2 cellular contexts compared by ENCODE assay signal in the genomic region with DNA sequence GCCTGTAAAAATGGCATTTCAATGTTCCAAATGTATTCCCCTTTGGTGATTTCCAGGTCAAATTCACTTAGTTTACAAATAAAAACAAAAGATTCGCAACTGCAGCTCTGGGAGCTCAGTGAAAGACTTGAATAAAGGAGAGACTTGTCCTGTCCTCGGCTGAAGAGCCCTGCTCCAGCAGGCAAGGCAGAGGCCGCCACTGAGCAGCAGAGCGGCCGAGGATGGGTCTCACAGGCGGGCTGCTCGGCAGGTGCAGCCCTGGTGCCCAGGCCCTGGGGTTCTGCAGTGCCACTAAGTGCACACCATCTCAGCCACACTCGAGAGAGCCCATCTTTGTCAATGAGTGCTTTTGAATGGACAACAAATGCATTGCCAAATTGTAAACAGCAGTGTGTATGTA.
TF ChIP-seq lines count a peak whose summit lies in the region.

No MANE protein-coding gene starts in this region.

TF ChIP-seq in GM23338, 12 proteins besides CTCF, POLR2A, EP300 and RAD21 (continued from another document):
- TF ChIP-seq, protein P1, sequence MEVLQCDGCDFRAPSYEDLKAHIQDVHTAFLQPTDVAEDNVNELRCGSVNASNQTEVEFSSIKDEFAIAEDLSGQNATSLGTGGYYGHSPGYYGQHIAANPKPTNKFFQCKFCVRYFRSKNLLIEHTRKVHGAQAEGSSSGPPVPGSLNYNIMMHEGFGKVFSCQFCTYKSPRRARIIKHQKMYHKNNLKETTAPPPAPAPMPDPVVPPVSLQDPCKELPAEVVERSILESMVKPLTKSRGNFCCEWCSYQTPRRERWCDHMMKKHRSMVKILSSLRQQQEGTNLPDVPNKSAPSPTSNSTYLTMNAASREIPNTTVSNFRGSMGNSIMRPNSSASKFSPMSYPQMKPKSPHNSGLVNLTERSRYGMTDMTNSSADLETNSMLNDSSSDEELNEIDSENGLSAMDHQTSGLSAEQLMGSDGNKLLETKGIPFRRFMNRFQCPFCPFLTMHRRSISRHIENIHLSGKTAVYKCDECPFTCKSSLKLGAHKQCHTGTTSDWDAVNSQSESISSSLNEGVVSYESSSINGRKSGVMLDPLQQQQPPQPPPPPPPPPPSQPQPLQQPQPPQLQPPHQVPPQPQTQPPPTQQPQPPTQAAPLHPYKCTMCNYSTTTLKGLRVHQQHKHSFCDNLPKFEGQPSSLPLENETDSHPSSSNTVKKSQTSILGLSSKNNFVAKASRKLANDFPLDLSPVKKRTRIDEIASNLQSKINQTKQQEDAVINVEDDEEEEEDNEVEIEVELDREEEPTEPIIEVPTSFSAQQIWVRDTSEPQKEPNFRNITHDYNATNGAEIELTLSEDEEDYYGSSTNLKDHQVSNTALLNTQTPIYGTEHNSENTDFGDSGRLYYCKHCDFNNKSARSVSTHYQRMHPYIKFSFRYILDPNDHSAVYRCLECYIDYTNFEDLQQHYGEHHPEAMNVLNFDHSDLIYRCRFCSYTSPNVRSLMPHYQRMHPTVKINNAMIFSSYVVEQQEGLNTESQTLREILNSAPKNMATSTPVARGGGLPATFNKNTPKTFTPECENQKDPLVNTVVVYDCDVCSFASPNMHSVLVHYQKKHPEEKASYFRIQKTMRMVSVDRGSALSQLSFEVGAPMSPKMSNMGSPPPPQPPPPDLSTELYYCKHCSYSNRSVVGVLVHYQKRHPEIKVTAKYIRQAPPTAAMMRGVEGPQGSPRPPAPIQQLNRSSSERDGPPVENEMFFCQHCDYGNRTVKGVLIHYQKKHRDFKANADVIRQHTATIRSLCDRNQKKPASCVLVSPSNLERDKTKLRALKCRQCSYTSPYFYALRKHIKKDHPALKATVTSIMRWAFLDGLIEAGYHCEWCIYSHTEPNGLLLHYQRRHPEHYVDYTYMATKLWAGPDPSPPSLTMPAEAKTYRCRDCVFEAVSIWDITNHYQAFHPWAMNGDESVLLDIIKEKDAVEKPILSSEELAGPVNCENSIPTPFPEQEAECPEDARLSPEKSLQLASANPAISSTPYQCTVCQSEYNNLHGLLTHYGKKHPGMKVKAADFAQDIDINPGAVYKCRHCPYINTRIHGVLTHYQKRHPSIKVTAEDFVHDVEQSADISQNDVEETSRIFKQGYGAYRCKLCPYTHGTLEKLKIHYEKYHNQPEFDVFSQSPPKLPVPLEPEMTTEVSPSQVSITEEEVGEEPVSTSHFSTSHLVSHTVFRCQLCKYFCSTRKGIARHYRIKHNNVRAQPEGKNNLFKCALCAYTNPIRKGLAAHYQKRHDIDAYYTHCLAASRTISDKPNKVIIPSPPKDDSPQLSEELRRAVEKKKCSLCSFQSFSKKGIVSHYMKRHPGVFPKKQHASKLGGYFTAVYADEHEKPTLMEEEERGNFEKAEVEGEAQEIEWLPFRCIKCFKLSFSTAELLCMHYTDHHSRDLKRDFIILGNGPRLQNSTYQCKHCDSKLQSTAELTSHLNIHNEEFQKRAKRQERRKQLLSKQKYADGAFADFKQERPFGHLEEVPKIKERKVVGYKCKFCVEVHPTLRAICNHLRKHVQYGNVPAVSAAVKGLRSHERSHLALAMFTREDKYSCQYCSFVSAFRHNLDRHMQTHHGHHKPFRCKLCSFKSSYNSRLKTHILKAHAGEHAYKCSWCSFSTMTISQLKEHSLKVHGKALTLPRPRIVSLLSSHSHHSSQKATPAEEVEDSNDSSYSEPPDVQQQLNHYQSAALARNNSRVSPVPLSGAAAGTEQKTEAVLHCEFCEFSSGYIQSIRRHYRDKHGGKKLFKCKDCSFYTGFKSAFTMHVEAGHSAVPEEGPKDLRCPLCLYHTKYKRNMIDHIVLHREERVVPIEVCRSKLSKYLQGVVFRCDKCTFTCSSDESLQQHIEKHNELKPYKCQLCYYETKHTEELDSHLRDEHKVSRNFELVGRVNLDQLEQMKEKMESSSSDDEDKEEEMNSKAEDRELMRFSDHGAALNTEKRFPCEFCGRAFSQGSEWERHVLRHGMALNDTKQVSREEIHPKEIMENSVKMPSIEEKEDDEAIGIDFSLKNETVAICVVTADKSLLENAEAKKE (CRISPR knock-in tag; IDR thresholded peaks at IDR 0.05), result no peak
- TF ChIP-seq NANOG (IDR thresholded peaks at IDR 0.05; ENCODE audit: borderline replicate concordance) (no peak), EZH2 (IDR thresholded peaks at IDR 0.05; ENCODE audit: low read depth, unreplicated experiment) (no peak)
- TF ChIP-seq, protein P2, sequence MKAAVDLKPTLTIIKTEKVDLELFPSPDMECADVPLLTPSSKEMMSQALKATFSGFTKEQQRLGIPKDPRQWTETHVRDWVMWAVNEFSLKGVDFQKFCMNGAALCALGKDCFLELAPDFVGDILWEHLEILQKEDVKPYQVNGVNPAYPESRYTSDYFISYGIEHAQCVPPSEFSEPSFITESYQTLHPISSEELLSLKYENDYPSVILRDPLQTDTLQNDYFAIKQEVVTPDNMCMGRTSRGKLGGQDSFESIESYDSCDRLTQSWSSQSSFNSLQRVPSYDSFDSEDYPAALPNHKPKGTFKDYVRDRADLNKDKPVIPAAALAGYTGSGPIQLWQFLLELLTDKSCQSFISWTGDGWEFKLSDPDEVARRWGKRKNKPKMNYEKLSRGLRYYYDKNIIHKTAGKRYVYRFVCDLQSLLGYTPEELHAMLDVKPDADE (IDR thresholded peaks at IDR 0.05), result no peak

TF ChIP-seq in H1, 55 proteins besides CTCF, POLR2A, EP300 and RAD21 (continued from another document):
- TF ChIP-seq, protein P3, sequence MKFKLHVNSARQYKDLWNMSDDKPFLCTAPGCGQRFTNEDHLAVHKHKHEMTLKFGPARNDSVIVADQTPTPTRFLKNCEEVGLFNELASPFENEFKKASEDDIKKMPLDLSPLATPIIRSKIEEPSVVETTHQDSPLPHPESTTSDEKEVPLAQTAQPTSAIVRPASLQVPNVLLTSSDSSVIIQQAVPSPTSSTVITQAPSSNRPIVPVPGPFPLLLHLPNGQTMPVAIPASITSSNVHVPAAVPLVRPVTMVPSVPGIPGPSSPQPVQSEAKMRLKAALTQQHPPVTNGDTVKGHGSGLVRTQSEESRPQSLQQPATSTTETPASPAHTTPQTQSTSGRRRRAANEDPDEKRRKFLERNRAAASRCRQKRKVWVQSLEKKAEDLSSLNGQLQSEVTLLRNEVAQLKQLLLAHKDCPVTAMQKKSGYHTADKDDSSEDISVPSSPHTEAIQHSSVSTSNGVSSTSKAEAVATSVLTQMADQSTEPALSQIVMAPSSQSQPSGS (IDR thresholded peaks at IDR 0.05; ENCODE audit: low read length), result no peak
- TF ChIP-seq SIRT6 (IDR thresholded peaks at IDR 0.05; ENCODE audit: low read length), result no peak
- no peak for TF ChIP-seq SIX5 (IDR thresholded peaks at IDR 0.05; ENCODE audit: low read depth, low read length)
- TF ChIP-seq CHD1 (IDR thresholded peaks at IDR 0.05; ENCODE audit: low read depth, low read length), result no peak
- TF ChIP-seq FOSL1 (IDR thresholded peaks at IDR 0.05; ENCODE audit: insufficient read depth, low read depth, low read length), result no peak
